ENCODE assay signal across 8 cellular contexts in the genomic region with DNA sequence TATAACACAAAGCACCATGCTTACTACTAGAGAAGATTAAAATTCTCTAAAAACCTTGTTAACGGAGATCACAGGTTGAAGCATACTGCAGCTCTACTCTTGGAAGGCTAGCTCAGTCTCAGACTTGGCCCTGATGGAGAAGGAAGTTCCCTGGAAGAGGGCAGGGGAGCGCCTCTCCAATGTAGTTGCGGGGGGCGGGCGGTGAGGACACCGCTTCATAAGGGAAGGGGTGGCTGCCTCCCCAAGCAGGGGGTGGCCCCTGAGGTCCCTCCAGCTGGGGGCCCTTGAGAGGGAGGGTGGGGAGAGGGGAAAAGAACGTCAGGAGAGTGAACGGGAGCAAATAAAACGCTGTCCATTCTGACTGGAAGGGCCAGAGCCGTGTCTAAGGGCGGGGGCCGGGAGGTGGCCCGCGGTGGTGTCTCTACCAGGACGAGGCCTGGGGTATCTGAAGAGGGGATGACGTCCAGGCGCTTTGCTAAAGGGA. TPM values are rescaled to one million over a fixed set of nuclear protein-coding genes. Genes with fewer than 3 reads are reported as not detected.
DNase-seq lines count a peak whose midpoint lies in the region; ATAC-seq, FAIRE-seq and TF ChIP-seq lines count a peak whose summit lies in the region.

No MANE protein-coding gene starts in this region.

- peaks cover 0 to 4% (median 4%) of the 10 kb centered on the region in 3 donors for H3K36me3 Mint-ChIP-seq in CD8-positive, alpha-beta memory T cell

- H3K79me2 ChIP-seq in osteoblast (ENCODE audit: insufficient read depth, low read length): peaks cover 43% of the 10 kb centered on the region

- peaks cover 25% of the 10 kb centered on the region for H3K4me1 ChIP-seq in CD8-positive, alpha-beta memory T cell (ENCODE audit: insufficient read depth, low read length)
- peaks cover 38% of the 10 kb centered on the region for H3K4me1 ChIP-seq in HUES64 (ENCODE audit: insufficient read depth, low read length)
- H3K4me1 ChIP-seq in osteoblast (ENCODE audit: insufficient read depth, low read length): peaks cover 27% of the 10 kb centered on the region

- H3K9ac ChIP-seq in HUES64 (ENCODE audit: low read depth, low read length): peak overlapping the region; percentile 95

- H3K4me2 ChIP-seq in osteoblast (ENCODE audit: insufficient read depth, low read length): peak overlapping the region; percentile 87

- no peaks in the 10 kb centered on the region for H3K9me3 ChIP-seq in CD8-positive, alpha-beta memory T cell (ENCODE audit: low read length)
- H3K9me3 ChIP-seq in HUES64 (ENCODE audit: insufficient read depth, low read depth, low read length) (no peaks in the 10 kb centered on the region), osteoblast (ENCODE audit: low read depth, low read length) (no peaks in the 10 kb centered on the region)

- TF ChIP-seq CTCF in osteoblast (IDR thresholded peaks at IDR 0.05; ENCODE audit: extremely low read depth, low read depth, low read length): no peak

- peak overlapping the region; percentile 52 for H3K4me3 ChIP-seq in CD8-positive, alpha-beta memory T cell (ENCODE audit: low read length)
- H3K4me3 ChIP-seq in HUES64 (ENCODE audit: low read length) (peak overlapping the region; percentile 96), osteoblast (ENCODE audit: insufficient read depth, low read length) (peak overlapping the region; percentile 92)

- 1% methylated on average over 17 of the region's 17 CpGs for WGBS in HUES64

- H3K27ac ChIP-seq in CD8-positive, alpha-beta memory T cell (ENCODE audit: low read depth, low read length): peak overlapping the region; percentile 92
- peak overlapping the region; percentile 96 for H3K27ac ChIP-seq in HUES64 (ENCODE audit: low read depth, low read length)
- H3K27ac ChIP-seq in osteoblast (ENCODE audit: low read depth, low read length): peak overlapping the region; percentile 98

- peaks cover 33% of the 10 kb centered on the region for H4K20me1 ChIP-seq in osteoblast (ENCODE audit: insufficient read depth, low read length)

- peak; percentile 34 for ATAC-seq in GM19438 (IDR thresholded peaks at IDR 0.05; ENCODE audit: low read depth, unreplicated experiment)

- H3K4me1 Mint-ChIP-seq in CD8-positive, alpha-beta memory T cell: peaks cover 2 to 3% (median 3%) of the 10 kb centered on the region in 3 donors

- no peaks in the 10 kb centered on the region for H3K36me3 ChIP-seq in CD8-positive, alpha-beta memory T cell (ENCODE audit: insufficient read depth, low read length)
- H3K36me3 ChIP-seq in HUES64 (ENCODE audit: insufficient read depth, low read length) (no peaks in the 10 kb centered on the region), osteoblast (ENCODE audit: insufficient read depth, low read length) (no peaks in the 10 kb centered on the region)

- POLR2A ChIA-PET in CD8-positive, alpha-beta memory T cell (lab: Charles Lee): interaction anchor here (0.6 to 1.3 kb wide), 2 partner anchors 38 to 44 kb away, joined by 3 read pairs; no protein-coding TSS in a partner anchor

- H3K4me3 Mint-ChIP-seq in CD8-positive, alpha-beta memory T cell: no peak overlapping the region

- DNase-seq in CD8-positive, alpha-beta memory T cell: peak in 1 of 5 donors; percentile 48
- peak; percentile 50 for DNase-seq in SW480 (ENCODE audit: low spot score)
- DNase-seq in foreskin melanocyte: peak; percentile 41
- DNase-seq in osteoblast (ENCODE audit: insufficient read length, low spot score, missing footprints): peak; percentile 61
- DNase-seq in GM19239 (ENCODE audit: insufficient read length, low spot score): no peak
- DNase-seq in RCC 7860 (ENCODE audit: low spot score): no peak

- FAIRE-seq in GM19239 (lab: Jason Lieb, UNC): no peak
- FAIRE-seq in RCC 7860 (lab: Jason Lieb, UNC): no peak

- CTCF ChIA-PET in CD8-positive, alpha-beta memory T cell (lab: Charles Lee): interaction anchor here (1.1 to 1.6 kb wide), 6 partner anchors 8 to 41 kb away, joined by 3 to 6 read pairs (median 4); no protein-coding TSS in a partner anchor

- no peaks in the 10 kb centered on the region for H3K27me3 ChIP-seq in CD8-positive, alpha-beta memory T cell (ENCODE audit: insufficient read depth, low read length, poor library complexity, severe bottlenecking)
- no peaks in the 10 kb centered on the region for H3K27me3 ChIP-seq in HUES64 (ENCODE audit: insufficient read depth, low read length)
- no peaks in the 10 kb centered on the region for H3K27me3 ChIP-seq in osteoblast (ENCODE audit: insufficient read depth, low read length)

- H3K27ac Mint-ChIP-seq in CD8-positive, alpha-beta memory T cell: peak overlapping the region in 1 of 8 donors; percentile 83

- peak overlapping the region; percentile 99 for H2AFZ ChIP-seq in osteoblast (ENCODE audit: low read length)

- no peaks in the 10 kb centered on the region for H3K9me3 Mint-ChIP-seq in CD8-positive, alpha-beta memory T cell

- peaks cover 16 to 23% of the 10 kb centered on the region in 2 donors for H3K27me3 Mint-ChIP-seq in CD8-positive, alpha-beta memory T cell

RNA-seq across cellular contexts. Expression of a gene that starts 0.6 kb away (rescaled TPM):
- total RNA-seq in CD8-positive, alpha-beta memory T cell: 10 to 100 TPM; 47.0 to 50.2 TPM
- polyA plus RNA-seq in CD8-positive, alpha-beta memory T cell: 53.8 TPM
- polyA plus RNA-seq in HUES64 (2013, experiment 1 of 2): 22.2 TPM
- polyA plus RNA-seq in HUES64 (2013, experiment 2 of 2): 26.6 TPM
- total RNA-seq in osteoblast: 64.8 and 72.7 TPM in 2 replicates

Comparison
In these comparisons a context has a peak if more than half of its experiments do, and no peak if none do; other contexts are left out.
1. DNase-seq: peak in SW480 (single experiment), foreskin melanocyte (single experiment) and osteoblast (single experiment); none in GM19239 (single experiment) and RCC 7860 (single experiment).
2. Peak in every context shown above with its lines, with median percentiles within 50 percentile points of each other: H3K27ac ChIP-seq and H3K4me3 ChIP-seq.